ENCODE assay signal across 2 cellular contexts in the genomic region with DNA sequence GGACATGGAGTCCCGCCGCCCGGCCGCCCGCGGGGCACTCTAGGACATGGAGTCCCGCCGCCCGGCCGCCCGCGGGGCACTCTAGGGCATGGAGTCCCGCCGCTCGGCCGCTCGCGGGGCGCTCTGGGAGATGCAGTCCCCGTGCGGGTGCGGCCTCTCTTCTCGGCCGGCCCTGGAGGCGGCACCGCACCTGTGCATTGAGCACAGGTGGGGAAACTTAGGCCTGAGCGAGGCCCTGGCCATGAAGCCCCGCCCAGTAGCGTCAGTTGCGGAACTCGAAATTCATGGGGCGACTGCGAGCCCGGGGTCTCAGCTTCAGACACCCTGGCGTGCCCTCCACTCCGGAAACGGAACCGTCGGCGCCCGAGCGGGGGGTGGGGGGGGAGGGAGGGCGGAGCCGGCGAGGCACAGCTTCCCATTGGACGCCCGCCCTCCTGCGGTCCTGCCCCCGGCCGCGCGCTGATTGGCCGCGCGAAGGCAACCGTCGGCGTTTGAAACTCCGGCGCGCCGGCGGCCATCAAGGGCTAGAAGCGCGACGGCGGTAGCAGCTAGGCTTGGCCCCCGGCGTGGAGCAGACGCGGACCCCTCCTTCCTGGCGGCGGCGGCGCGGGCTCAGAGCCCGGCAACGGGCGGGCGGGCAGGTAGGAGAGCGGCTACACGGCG.
TF ChIP-seq lines count a peak whose summit lies in the region.

A gene (plus strand): TSS at position 519 of the 663 bp plus-strand sequence. CDS start 1,901 bp downstream, outside the sequence.
A gene with protein sequence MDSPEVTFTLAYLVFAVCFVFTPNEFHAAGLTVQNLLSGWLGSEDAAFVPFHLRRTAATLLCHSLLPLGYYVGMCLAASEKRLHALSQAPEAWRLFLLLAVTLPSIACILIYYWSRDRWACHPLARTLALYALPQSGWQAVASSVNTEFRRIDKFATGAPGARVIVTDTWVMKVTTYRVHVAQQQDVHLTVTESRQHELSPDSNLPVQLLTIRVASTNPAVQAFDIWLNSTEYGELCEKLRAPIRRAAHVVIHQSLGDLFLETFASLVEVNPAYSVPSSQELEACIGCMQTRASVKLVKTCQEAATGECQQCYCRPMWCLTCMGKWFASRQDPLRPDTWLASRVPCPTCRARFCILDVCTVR (minus strand): TSS at position 321 of the 663 bp plus-strand sequence. CDS start 486 bp downstream, outside the sequence.

TF ChIP-seq in IMR-90, 13 proteins besides CTCF, POLR2A, EP300 and RAD21:
- TF ChIP-seq MXI1 (IDR thresholded peaks at IDR 0.05; ENCODE audit: borderline replicate concordance, low read depth, low read length) (peak; percentile 97), FOS (IDR thresholded peaks at IDR 0.05; ENCODE audit: low read depth, low read length) (0 out of 2 replicates have a peak, but pooled peaks have one; percentile 2), MAZ (IDR thresholded peaks at IDR 0.05; ENCODE audit: borderline replicate concordance, low read depth, low read length) (peak; percentile 70; the same call in 1 of the 2 replicates), BHLHE40 (IDR thresholded peaks at IDR 0.05; ENCODE audit: low read depth, low read length) (no peak)

TF ChIP-seq in endothelial cell of umbilical vein, 7 proteins besides CTCF, POLR2A, EP300 and RAD21:
- TF ChIP-seq POLR2AphosphoS5 (IDR thresholded peaks at IDR 0.05; ENCODE audit: insufficient read depth, low read depth, low read length), result peak; percentile 84
- no peak for TF ChIP-seq EZH2 (IDR thresholded peaks at IDR 0.05; ENCODE audit: borderline replicate concordance, low read depth, low read length, severe bottlenecking)
